ENCODE assay signal across 1 cellular context in the genomic region with DNA sequence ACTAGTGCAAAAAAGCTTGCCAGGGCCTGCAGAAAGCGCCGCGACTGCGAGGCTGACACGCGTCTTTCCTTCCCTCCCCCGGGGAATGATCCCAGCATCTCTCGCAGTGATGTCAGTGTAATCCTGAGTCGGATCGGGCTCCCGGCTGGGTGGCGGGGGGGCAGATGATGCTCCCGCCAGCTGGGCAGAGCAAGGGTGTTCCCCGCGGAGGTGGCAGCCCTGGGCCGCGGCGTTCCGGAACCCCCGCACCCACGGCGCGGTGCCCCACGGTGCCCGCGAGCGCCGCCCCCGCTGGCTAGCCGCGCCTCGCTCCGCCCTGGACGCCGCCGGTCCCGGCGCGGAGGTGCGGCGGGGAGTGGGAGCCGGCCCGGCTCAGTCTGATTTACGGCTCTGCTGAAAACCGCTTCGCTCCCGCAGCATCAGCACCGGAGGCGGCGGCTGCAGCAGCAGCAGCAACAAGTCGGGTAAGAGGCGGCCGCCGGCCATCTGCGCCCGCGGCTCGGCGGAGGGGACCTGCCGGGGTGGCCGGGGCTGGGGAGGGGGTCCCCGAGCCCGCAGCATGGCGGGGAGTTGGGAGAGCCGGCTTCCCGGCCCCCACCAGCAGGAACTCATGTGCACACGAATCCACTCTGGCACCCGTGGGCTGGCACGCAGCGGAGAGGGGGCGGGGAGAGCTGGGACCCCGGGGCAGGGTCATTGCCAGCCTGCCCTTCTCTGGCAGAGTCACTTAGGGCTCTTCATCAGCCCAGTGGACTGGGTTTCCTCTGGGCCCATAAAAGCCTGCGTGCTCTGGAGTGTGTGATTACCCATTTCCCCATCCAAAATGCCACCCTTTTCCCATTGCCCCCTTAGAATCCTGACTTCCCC.
TF ChIP-seq lines count a peak whose summit lies in the region.

A gene with protein sequence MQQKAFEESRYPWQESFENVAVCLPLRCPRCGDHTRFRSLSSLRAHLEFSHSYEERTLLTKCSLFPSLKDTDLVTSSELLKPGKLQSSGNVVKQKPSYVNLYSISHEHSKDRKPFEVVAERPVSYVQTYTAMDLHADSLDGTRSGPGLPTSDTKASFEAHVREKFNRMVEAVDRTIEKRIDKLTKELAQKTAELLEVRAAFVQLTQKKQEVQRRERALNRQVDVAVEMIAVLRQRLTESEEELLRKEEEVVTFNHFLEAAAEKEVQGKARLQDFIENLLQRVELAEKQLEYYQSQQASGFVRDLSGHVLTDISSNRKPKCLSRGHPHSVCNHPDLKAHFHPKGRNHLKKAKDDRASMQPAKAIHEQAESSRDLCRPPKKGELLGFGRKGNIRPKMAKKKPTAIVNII (plus strand): TSS at position 375 of the 867 bp plus-strand sequence. CDS start 1,825 bp downstream, outside the sequence.

TF ChIP-seq in HEK293, 187 proteins besides CTCF, POLR2A, EP300 and RAD21 (continued from another document and continues in another):
- TF ChIP-seq, protein P1, sequence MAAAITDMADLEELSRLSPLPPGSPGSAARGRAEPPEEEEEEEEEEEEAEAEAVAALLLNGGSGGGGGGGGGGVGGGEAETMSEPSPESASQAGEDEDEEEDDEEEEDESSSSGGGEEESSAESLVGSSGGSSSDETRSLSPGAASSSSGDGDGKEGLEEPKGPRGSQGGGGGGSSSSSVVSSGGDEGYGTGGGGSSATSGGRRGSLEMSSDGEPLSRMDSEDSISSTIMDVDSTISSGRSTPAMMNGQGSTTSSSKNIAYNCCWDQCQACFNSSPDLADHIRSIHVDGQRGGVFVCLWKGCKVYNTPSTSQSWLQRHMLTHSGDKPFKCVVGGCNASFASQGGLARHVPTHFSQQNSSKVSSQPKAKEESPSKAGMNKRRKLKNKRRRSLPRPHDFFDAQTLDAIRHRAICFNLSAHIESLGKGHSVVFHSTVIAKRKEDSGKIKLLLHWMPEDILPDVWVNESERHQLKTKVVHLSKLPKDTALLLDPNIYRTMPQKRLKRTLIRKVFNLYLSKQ (tag by site-specific recombination; IDR thresholded peaks at IDR 0.05; ENCODE audit: borderline replicate concordance) = no peak
- TF ChIP-seq, protein P2, sequence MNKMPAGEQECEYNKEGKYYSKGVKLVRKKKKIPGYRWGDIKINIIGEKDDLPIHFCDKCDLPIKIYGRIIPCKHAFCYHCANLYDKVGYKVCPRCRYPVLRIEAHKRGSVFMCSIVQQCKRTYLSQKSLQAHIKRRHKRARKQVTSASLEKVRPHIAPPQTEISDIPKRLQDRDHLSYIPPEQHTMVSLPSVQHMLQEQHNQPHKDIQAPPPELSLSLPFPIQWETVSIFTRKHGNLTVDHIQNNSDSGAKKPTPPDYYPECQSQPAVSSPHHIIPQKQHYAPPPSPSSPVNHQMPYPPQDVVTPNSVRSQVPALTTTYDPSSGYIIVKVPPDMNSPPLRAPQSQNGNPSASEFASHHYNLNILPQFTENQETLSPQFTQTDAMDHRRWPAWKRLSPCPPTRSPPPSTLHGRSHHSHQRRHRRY (tag by site-specific recombination; IDR thresholded peaks at IDR 0.05) = no peak
- TF ChIP-seq, protein P3, sequence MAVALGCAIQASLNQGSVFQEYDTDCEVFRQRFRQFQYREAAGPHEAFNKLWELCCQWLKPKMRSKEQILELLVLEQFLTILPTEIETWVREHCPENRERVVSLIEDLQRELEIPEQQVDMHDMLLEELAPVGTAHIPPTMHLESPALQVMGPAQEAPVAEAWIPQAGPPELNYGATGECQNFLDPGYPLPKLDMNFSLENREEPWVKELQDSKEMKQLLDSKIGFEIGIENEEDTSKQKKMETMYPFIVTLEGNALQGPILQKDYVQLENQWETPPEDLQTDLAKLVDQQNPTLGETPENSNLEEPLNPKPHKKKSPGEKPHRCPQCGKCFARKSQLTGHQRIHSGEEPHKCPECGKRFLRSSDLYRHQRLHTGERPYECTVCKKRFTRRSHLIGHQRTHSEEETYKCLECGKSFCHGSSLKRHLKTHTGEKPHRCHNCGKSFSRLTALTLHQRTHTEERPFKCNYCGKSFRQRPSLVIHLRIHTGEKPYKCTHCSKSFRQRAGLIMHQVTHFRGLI (tag by site-specific recombination; IDR thresholded peaks at IDR 0.05) = no peak
- TF ChIP-seq KLF8 (tag by site-specific recombination; IDR thresholded peaks at IDR 0.05) = peak; percentile 30; the same call in 1 of the 2 replicates
- TF ChIP-seq ZNF777 (tag by site-specific recombination; IDR thresholded peaks at IDR 0.05; ENCODE audit: borderline replicate concordance) = no peak
- TF ChIP-seq ZNF266 (tag by site-specific recombination; IDR thresholded peaks at IDR 0.05; ENCODE audit: low read depth) = no peak
- TF ChIP-seq, protein P4, sequence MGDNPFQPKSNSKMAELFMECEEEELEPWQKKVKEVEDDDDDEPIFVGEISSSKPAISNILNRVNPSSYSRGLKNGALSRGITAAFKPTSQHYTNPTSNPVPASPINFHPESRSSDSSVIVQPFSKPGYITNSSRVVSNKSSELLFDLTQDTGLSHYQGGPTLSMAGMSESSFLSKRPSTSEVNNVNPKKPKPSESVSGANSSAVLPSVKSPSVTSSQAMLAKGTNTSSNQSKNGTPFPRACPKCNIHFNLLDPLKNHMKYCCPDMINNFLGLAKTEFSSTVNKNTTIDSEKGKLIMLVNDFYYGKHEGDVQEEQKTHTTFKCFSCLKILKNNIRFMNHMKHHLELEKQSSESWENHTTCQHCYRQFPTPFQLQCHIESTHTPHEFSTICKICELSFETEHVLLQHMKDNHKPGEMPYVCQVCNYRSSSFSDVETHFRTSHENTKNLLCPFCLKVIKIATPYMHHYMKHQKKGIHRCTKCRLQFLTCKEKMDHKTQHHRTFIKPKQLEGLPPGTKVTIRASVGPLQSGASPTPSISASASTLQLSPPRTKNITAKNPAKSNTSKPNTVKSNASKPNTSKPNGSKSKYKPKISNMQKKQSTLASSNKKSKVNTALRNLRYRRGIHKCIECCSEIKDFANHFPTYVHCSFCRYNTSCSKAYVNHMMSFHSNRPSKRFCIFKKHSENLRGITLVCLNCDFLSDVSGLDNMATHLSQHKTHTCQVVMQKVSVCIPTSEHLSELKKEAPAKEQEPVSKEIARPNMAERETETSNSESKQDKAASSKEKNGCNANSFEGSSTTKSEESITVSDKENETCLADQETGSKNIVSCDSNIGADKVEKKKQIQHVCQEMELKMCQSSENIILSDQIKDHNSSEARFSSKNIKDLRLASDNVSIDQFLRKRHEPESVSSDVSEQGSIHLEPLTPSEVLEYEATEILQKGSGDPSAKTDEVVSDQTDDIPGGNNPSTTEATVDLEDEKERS (tag by site-specific recombination; IDR thresholded peaks at IDR 0.05) = no peak
- TF ChIP-seq ZNF48 (tag by site-specific recombination; IDR thresholded peaks at IDR 0.05) = no peak
- no peak for TF ChIP-seq ZNF302 (tag by site-specific recombination; IDR thresholded peaks at IDR 0.05; ENCODE audit: low read depth)
- peak; percentile 68 for TF ChIP-seq GLIS1 (tag by site-specific recombination; IDR thresholded peaks at IDR 0.05)
- no peak for TF ChIP-seq ZNF292 (tag by site-specific recombination; IDR thresholded peaks at IDR 0.05; ENCODE audit: borderline replicate concordance, low read depth)
- peak; percentile 54; the same call in 1 of the 2 replicates for TF ChIP-seq ZNF341 (tag by site-specific recombination; IDR thresholded peaks at IDR 0.05; ENCODE audit: low read depth)
- no peak for TF ChIP-seq ZNF157 (tag by site-specific recombination; IDR thresholded peaks at IDR 0.05)
- TF ChIP-seq HOXD13 (CRISPR knock-in tag; IDR thresholded peaks at IDR 0.05; ENCODE audit: borderline replicate concordance) = no peak
- peak; percentile 25; the same call in 1 of the 2 replicates for TF ChIP-seq ZNF76 (tag by site-specific recombination; IDR thresholded peaks at IDR 0.05; ENCODE audit: borderline replicate concordance, low read depth)
- TF ChIP-seq, protein P5, sequence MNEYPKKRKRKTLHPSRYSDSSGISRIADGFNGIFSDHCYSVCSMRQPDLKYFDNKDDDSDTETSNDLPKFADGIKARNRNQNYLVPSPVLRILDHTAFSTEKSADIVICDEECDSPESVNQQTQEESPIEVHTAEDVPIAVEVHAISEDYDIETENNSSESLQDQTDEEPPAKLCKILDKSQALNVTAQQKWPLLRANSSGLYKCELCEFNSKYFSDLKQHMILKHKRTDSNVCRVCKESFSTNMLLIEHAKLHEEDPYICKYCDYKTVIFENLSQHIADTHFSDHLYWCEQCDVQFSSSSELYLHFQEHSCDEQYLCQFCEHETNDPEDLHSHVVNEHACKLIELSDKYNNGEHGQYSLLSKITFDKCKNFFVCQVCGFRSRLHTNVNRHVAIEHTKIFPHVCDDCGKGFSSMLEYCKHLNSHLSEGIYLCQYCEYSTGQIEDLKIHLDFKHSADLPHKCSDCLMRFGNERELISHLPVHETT (tag by site-specific recombination; IDR thresholded peaks at IDR 0.05) = no peak
- TF ChIP-seq ZNF561 (tag by site-specific recombination; IDR thresholded peaks at IDR 0.05; ENCODE audit: borderline replicate concordance) = peak; percentile 52; the same call in 1 of the 2 replicates
- TF ChIP-seq BCL11A (tag by site-specific recombination; IDR thresholded peaks at IDR 0.05; ENCODE audit: low read depth) = no peak
- no peak for TF ChIP-seq ZNF350 (tag by site-specific recombination; IDR thresholded peaks at IDR 0.05)
- no peak for TF ChIP-seq ZNF114 (tag by site-specific recombination; IDR thresholded peaks at IDR 0.05)
- TF ChIP-seq RBAK (tag by site-specific recombination; IDR thresholded peaks at IDR 0.05) = no peak
- TF ChIP-seq ZFP69B (tag by site-specific recombination; IDR thresholded peaks at IDR 0.05) = no peak
- no peak for TF ChIP-seq SETDB1 (IDR thresholded peaks at IDR 0.05; ENCODE audit: insufficient read length, low read length)
- TF ChIP-seq ZNF791 (tag by site-specific recombination; IDR thresholded peaks at IDR 0.05) = no peak
- TF ChIP-seq SCRT1 (tag by site-specific recombination; IDR thresholded peaks at IDR 0.05; ENCODE audit: borderline replicate concordance) = no peak
- TF ChIP-seq GLIS2 (tag by site-specific recombination; IDR thresholded peaks at IDR 0.05) = peak; percentile 84
- no peak for TF ChIP-seq ZNF707 (tag by site-specific recombination; IDR thresholded peaks at IDR 0.05)
- no peak for TF ChIP-seq ZNF629 (tag by site-specific recombination; IDR thresholded peaks at IDR 0.05)
- TF ChIP-seq ZNF558 (tag by site-specific recombination; IDR thresholded peaks at IDR 0.05) = no peak
- TF ChIP-seq ZNF624 (tag by site-specific recombination; IDR thresholded peaks at IDR 0.05) = no peak
- TF ChIP-seq, protein P6, sequence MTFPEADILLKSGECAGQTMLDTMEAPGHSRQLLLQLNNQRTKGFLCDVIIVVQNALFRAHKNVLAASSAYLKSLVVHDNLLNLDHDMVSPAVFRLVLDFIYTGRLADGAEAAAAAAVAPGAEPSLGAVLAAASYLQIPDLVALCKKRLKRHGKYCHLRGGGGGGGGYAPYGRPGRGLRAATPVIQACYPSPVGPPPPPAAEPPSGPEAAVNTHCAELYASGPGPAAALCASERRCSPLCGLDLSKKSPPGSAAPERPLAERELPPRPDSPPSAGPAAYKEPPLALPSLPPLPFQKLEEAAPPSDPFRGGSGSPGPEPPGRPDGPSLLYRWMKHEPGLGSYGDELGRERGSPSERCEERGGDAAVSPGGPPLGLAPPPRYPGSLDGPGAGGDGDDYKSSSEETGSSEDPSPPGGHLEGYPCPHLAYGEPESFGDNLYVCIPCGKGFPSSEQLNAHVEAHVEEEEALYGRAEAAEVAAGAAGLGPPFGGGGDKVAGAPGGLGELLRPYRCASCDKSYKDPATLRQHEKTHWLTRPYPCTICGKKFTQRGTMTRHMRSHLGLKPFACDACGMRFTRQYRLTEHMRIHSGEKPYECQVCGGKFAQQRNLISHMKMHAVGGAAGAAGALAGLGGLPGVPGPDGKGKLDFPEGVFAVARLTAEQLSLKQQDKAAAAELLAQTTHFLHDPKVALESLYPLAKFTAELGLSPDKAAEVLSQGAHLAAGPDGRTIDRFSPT (tag by site-specific recombination; IDR thresholded peaks at IDR 0.05) = peak; percentile 47; the same call in 1 of the 2 replicates
- no peak for TF ChIP-seq SP7 (tag by site-specific recombination; IDR thresholded peaks at IDR 0.05)
- TF ChIP-seq WT1 (tag by site-specific recombination; IDR thresholded peaks at IDR 0.05) = no peak
- TF ChIP-seq TCF7L2 (IDR thresholded peaks at IDR 0.05; ENCODE audit: borderline replicate concordance, low read depth, low read length) = no peak
- no peak for TF ChIP-seq ZNF324 (tag by site-specific recombination; IDR thresholded peaks at IDR 0.05)
- TF ChIP-seq ZNF311 (tag by site-specific recombination; IDR thresholded peaks at IDR 0.05; ENCODE audit: borderline replicate concordance) = no peak
- no peak for TF ChIP-seq ZNF155 (tag by site-specific recombination; IDR thresholded peaks at IDR 0.05)
- TF ChIP-seq, protein P7, sequence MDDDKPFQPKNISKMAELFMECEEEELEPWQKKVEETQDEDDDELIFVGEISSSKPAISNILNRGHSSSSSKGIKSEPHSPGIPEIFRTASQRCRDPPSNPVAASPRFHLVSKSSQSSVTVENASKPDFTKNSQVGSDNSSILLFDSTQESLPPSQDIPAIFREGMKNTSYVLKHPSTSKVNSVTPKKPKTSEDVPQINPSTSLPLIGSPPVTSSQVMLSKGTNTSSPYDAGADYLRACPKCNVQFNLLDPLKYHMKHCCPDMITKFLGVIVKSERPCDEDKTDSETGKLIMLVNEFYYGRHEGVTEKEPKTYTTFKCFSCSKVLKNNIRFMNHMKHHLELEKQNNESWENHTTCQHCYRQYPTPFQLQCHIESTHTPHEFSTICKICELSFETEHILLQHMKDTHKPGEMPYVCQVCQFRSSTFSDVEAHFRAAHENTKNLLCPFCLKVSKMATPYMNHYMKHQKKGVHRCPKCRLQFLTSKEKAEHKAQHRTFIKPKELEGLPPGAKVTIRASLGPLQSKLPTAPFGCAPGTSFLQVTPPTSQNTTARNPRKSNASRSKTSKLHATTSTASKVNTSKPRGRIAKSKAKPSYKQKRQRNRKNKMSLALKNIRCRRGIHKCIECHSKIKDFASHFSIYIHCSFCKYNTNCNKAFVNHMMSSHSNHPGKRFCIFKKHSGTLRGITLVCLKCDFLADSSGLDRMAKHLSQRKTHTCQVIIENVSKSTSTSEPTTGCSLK (tag by site-specific recombination; IDR thresholded peaks at IDR 0.05) = no peak
- TF ChIP-seq ZNF24 (tag by site-specific recombination; IDR thresholded peaks at IDR 0.05) = no peak
- TF ChIP-seq ZNF138 (tag by site-specific recombination; IDR thresholded peaks at IDR 0.05; ENCODE audit: borderline replicate concordance) = no peak
- no peak for TF ChIP-seq ZNF10 (tag by site-specific recombination; IDR thresholded peaks at IDR 0.05)
- no peak for TF ChIP-seq ZNF670 (tag by site-specific recombination; IDR thresholded peaks at IDR 0.05; ENCODE audit: low read depth)
- no peak for TF ChIP-seq ZNF221 (tag by site-specific recombination; IDR thresholded peaks at IDR 0.05; ENCODE audit: borderline replicate concordance)
- TF ChIP-seq, protein P8, sequence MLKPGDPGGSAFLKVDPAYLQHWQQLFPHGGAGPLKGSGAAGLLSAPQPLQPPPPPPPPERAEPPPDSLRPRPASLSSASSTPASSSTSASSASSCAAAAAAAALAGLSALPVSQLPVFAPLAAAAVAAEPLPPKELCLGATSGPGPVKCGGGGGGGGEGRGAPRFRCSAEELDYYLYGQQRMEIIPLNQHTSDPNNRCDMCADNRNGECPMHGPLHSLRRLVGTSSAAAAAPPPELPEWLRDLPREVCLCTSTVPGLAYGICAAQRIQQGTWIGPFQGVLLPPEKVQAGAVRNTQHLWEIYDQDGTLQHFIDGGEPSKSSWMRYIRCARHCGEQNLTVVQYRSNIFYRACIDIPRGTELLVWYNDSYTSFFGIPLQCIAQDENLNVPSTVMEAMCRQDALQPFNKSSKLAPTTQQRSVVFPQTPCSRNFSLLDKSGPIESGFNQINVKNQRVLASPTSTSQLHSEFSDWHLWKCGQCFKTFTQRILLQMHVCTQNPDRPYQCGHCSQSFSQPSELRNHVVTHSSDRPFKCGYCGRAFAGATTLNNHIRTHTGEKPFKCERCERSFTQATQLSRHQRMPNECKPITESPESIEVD (tag by site-specific recombination; IDR thresholded peaks at IDR 0.05) = no peak
- no peak for TF ChIP-seq ZNF626 (tag by site-specific recombination; IDR thresholded peaks at IDR 0.05)
- TF ChIP-seq GLI2 (tag by site-specific recombination; IDR thresholded peaks at IDR 0.05; ENCODE audit: borderline replicate concordance, low read depth) = no peak
